Comparison of ENCODE assay signal across 1 cellular context in the genomic region with DNA sequence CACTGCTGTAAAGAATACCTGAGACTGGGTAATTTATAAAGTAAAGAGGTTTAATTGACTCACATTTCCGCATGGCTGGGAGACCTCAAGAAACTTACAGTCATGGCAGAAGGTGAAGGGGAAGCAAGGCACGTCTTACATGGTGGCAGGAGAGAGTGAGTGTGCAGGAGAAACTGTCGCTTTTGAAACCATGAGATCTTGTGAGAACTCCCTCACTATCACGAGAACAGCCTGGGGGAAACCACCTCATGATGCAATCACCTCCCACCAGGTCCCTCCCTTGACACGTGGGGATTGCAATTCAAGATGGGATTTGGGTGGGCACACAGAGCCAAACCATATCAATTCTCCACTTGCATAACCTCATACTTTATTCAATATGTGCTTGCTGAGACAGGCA.
TF ChIP-seq lines count a peak whose summit lies in the region.

No MANE protein-coding gene starts in this region.

TF ChIP-seq in GM23338, 12 proteins besides CTCF, POLR2A, EP300 and RAD21 (continued from another document):
- TF ChIP-seq, protein P1, sequence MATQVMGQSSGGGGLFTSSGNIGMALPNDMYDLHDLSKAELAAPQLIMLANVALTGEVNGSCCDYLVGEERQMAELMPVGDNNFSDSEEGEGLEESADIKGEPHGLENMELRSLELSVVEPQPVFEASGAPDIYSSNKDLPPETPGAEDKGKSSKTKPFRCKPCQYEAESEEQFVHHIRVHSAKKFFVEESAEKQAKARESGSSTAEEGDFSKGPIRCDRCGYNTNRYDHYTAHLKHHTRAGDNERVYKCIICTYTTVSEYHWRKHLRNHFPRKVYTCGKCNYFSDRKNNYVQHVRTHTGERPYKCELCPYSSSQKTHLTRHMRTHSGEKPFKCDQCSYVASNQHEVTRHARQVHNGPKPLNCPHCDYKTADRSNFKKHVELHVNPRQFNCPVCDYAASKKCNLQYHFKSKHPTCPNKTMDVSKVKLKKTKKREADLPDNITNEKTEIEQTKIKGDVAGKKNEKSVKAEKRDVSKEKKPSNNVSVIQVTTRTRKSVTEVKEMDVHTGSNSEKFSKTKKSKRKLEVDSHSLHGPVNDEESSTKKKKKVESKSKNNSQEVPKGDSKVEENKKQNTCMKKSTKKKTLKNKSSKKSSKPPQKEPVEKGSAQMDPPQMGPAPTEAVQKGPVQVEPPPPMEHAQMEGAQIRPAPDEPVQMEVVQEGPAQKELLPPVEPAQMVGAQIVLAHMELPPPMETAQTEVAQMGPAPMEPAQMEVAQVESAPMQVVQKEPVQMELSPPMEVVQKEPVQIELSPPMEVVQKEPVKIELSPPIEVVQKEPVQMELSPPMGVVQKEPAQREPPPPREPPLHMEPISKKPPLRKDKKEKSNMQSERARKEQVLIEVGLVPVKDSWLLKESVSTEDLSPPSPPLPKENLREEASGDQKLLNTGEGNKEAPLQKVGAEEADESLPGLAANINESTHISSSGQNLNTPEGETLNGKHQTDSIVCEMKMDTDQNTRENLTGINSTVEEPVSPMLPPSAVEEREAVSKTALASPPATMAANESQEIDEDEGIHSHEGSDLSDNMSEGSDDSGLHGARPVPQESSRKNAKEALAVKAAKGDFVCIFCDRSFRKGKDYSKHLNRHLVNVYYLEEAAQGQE (IDR thresholded peaks at IDR 0.05; ENCODE audit: unreplicated experiment), result no peak
- TF ChIP-seq ZNF331 (CRISPR knock-in tag; IDR thresholded peaks at IDR 0.05; ENCODE audit: low read depth), result no peak
